8 cellular contexts compared by ENCODE assay signal in genomic region chr18:49849331-49850217, GRCh38. TPM values are rescaled to one million over a fixed set of nuclear protein-coding genes. Genes with fewer than 3 reads are reported as not detected.
DNase-seq lines count a peak whose midpoint lies in the region; ATAC-seq and TF ChIP-seq lines count a peak whose summit lies in the region.

No MANE protein-coding gene starts in this region.

- H3K4me2 ChIP-seq in mesenchymal stem cell (ENCODE audit: low read length, poor library complexity, severe bottlenecking) = peak overlapping the region; percentile 19

- no peak for ATAC-seq in HG03442 (IDR thresholded peaks at IDR 0.05; ENCODE audit: unreplicated experiment)
- ATAC-seq in GM21737 (IDR thresholded peaks at IDR 0.05; ENCODE audit: unreplicated experiment) = no peak

- H2BK15ac ChIP-seq in mesenchymal stem cell (ENCODE audit: low read depth, poor library complexity, severe bottlenecking) = peak overlapping the region; percentile 60

- H3K14ac ChIP-seq in mesenchymal stem cell (ENCODE audit: low read length in 2 of 2) = no peak overlapping the region

- no peak overlapping the region for H2BK5ac ChIP-seq in mesenchymal stem cell (ENCODE audit: low read depth, low read length, poor library complexity, severe bottlenecking)

- TF ChIP-seq CTCF in brain microvascular endothelial cell (IDR thresholded peaks at IDR 0.05; ENCODE audit: low read depth, low read length, missing control alignments) (no peak), GM13976 (IDR thresholded peaks at IDR 0.05; ENCODE audit: borderline replicate concordance, control extremely low read depth, extremely low read depth, insufficient read depth, missing control alignments) (no peak), testis (IDR thresholded peaks at IDR 0.05) (no peak)

- H3K27ac ChIP-seq in brain microvascular endothelial cell = no peak overlapping the region
- H3K27ac ChIP-seq in mesenchymal stem cell (ENCODE audit: low read length, poor library complexity, severe bottlenecking) = no peak overlapping the region
- H3K27ac ChIP-seq in testis = no peak overlapping the region

- H3K4me3 ChIP-seq in brain microvascular endothelial cell (ENCODE audit: low read depth, low read length) = no peak overlapping the region
- no peak overlapping the region for H3K4me3 ChIP-seq in mesenchymal stem cell (ENCODE audit: insufficient read depth in 1 of 2, low read depth in 1 of 2, low read length in 2 of 2)
- H3K4me3 ChIP-seq in testis = no peak overlapping the region

- H3K9me3 ChIP-seq in mesenchymal stem cell (ENCODE audit: control insufficient read depth, low read length) (no peaks in the 10 kb centered on the region), testis (no peaks in the 10 kb centered on the region)

- H3K27me3 ChIP-seq in brain microvascular endothelial cell (replicated peaks) (no peaks in the 10 kb centered on the region), mesenchymal stem cell (ENCODE audit: control insufficient read depth in 1 of 2, insufficient read depth in 1 of 2, low read length in 2 of 2) (peaks cover 0 to 23% of the 10 kb centered on the region in 2 experiments), testis (no peaks in the 10 kb centered on the region)

- no peak overlapping the region for H2BK120ac ChIP-seq in mesenchymal stem cell (ENCODE audit: low read depth, low read length)

- H2AFZ ChIP-seq in mesenchymal stem cell (ENCODE audit: low read depth, low read length) = no peak overlapping the region

- intact Hi-C loops in testis (cut with DNase I; ENCODE audit: low total_unique reads) = no loop called here

- no peak overlapping the region for H3K9ac ChIP-seq in mesenchymal stem cell (ENCODE audit: low read length)

- H4K91ac ChIP-seq in mesenchymal stem cell (ENCODE audit: low read length) = no peak overlapping the region

- H2AK5ac ChIP-seq in mesenchymal stem cell (ENCODE audit: low read length, severe bottlenecking) = peak overlapping the region; percentile 86

- peak overlapping the region in 1 of 2 experiments; percentile 54 for H3K18ac ChIP-seq in mesenchymal stem cell (ENCODE audit: low read depth in 1 of 2, low read length in 2 of 2)

- 30% methylated on average over 12 of the region's 14 CpGs for WGBS in mesenchymal stem cell
- WGBS in testis, 2 donors = 66 to 79% methylated on average over 7 to 14 of the region's 14 CpGs

- H2BK12ac ChIP-seq in mesenchymal stem cell (ENCODE audit: low read length in 2 of 2) = no peak overlapping the region

- H3K36me3 ChIP-seq in brain microvascular endothelial cell (replicated peaks) (no peaks in the 10 kb centered on the region), mesenchymal stem cell (ENCODE audit: control insufficient read depth in 1 of 2, insufficient read depth in 2 of 2, low read depth in 1 of 2, low read length in 2 of 2) (no peaks in the 10 kb centered on the region), testis (ENCODE audit: low read depth, missing control alignments) (no peaks in the 10 kb centered on the region)

- H3K23ac ChIP-seq in mesenchymal stem cell (ENCODE audit: low read length in 2 of 2) = no peak overlapping the region

- H4K8ac ChIP-seq in mesenchymal stem cell (ENCODE audit: low read length) = no peak overlapping the region

- no peaks in the 10 kb centered on the region for H3K79me1 ChIP-seq in mesenchymal stem cell (replicated peaks; ENCODE audit: low read length, poor library complexity, severe bottlenecking)

- TF ChIP-seq POLR2A in testis (IDR thresholded peaks at IDR 0.05) = no peak

- DNase-seq in DMS53 treated with DMSO at 0.1 percent for 48 hours (lab: John Stamatoyannopoulos, UW; ENCODE audit: unreplicated experiment) (peak; percentile 99), NCI-H2029 (lab: John Stamatoyannopoulos, UW) (peak; percentile 91), brain microvascular endothelial cell (peak; percentile 82), mesenchymal stem cell (peak; percentile 92), GM13976 (ENCODE audit: low spot score) (no peak), testis (no peak)

- H3K4ac ChIP-seq in mesenchymal stem cell (ENCODE audit: low read depth in 1 of 2, low read length in 2 of 2) = no peak overlapping the region

- in situ Hi-C loops in brain microvascular endothelial cell (cut with HindIII; ENCODE audit: low pct_ligation_motif_present, low sequenced_read_pairs) = no loop called here
- in situ Hi-C loops in GM13976 (cut with MboI; ENCODE audit: low sequenced_read_pairs, unreplicated experiment) = loop anchor here (10.0 to 25.0 kb wide), 2 partner anchors 335 to 1162 kb away; no protein-coding TSS in a partner anchor

- peaks cover 35% of the 10 kb centered on the region for H3K4me1 ChIP-seq in mesenchymal stem cell (ENCODE audit: control insufficient read depth, insufficient read depth, low read depth, low read length)
- H3K4me1 ChIP-seq in testis = no peaks in the 10 kb centered on the region

RNA-seq across cellular contexts. Expression of gene ACAA2, which starts 36.2 kb away (rescaled TPM):
- 34.3 TPM for polyA plus RNA-seq in mesenchymal stem cell (2013, experiment 1 of 2)
- polyA plus RNA-seq in mesenchymal stem cell (2013, experiment 2 of 2) = 35.9 TPM
- total RNA-seq in testis = 10 to 100 TPM; 42.2 to 48.7 TPM
- 77.2 TPM for polyA plus RNA-seq in testis (ENCODE audit: insufficient read depth, low read depth, low replicate concordance)

Comparison
In these comparisons a context has a peak if more than half of its experiments do, and no peak if none do; other contexts are left out.
1. DNase-seq: peak in DMS53 treated with DMSO at 0.1 percent for 48 hours (single experiment), NCI-H2029 (single experiment), brain microvascular endothelial cell (single experiment) and mesenchymal stem cell (single experiment); none in GM13976 (single experiment) and testis (single experiment).